13 cellular contexts compared by ENCODE assay signal in the genomic region with DNA sequence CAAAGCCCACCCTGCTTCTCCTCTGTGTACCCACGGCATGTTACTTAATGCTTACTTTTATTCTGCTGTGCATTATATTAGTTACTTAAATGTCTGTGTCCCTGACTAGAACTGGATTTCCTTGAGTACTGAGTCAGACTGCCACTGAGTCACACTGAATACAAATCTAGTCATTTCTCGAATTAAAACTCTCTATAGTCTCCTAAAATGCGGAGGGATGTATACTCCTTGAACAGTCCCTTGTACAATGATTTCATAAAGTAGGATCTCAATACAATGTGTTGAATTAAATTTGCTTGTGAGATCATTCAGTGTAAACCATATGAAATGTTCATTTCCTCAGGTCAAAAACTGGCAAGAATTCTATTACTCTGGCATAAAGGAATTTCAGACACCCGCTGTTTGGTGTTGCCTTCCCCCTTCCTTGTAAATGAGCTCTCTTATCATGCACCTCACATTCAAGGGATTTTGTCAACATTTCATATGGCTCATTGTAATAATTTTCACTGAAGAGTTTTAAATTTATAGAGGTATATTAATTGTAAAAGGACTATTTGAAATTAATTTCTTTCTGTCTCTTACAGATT. TPM values are rescaled to one million over a fixed set of nuclear protein-coding genes. Genes with fewer than 3 reads are reported as not detected.
DNase-seq lines count a peak whose midpoint lies in the region; ATAC-seq and TF ChIP-seq lines count a peak whose summit lies in the region.
"Had no signal": no experiment of that assay in that cellular context is flagged by ENCODE, and none has a peak within 500 bp of the region (broad histone marks: within the 10 kb centered on the region; RNA-seq: fewer than 3 reads in every experiment).

No MANE protein-coding gene starts in this region.

- peak overlapping the region; percentile 30 for H3K27ac ChIP-seq in mesodermal cell (ENCODE audit: low read depth, low read length, severe bottlenecking)
- H3K27ac ChIP-seq: testis had no signal

- H3K4me3 ChIP-seq in astrocyte of the spinal cord (ENCODE audit: low read depth, low read length) = no peak overlapping the region
- no peak overlapping the region for H3K4me3 ChIP-seq in mesodermal cell (ENCODE audit: extremely low read depth, insufficient read depth, low read length, poor library complexity, severe bottlenecking)
- H3K4me3 ChIP-seq: testis had no signal

- TF ChIP-seq CTCF in astrocyte of the spinal cord (IDR thresholded peaks at IDR 0.05; ENCODE audit: low read depth, low read length) = no peak

- WGBS in mesodermal cell (ENCODE audit: insufficient coverage in 2 of 2), 2 experiments = 55% methylated on average over 2 of the region's 4 CpGs; no CpG with 5 or more reads in 1 of the 2 experiments

- H3K9me3 ChIP-seq in mesodermal cell (ENCODE audit: control insufficient read depth, low read length) = no peaks in the 10 kb centered on the region
- H3K9me3 ChIP-seq: testis had no signal

- in situ Hi-C loops in astrocyte of the spinal cord (cut with HindIII; ENCODE audit: low sequenced_read_pairs) = no loop called here

- H3K4me1 ChIP-seq in mesodermal cell (ENCODE audit: control insufficient read depth, insufficient read depth, low read length, poor library complexity, severe bottlenecking) = peaks cover 12% of the 10 kb centered on the region
- H3K4me1 ChIP-seq: testis had no signal

- peak; percentile 51 to 69 for ATAC-seq in activated CD4-positive, CD25-positive, alpha-beta regulatory T cell treated with anti-CD3 and anti-CD28 coated beads, Interleukin-2, amount 50 U/mL, for 24 hours
- ATAC-seq in HG03196 (IDR thresholded peaks at IDR 0.05; ENCODE audit: unreplicated experiment) = no peak

- DNase-seq in activated CD4-positive, CD25-positive, alpha-beta regulatory T cell (lab: John Stamatoyannopoulos, UW) = no peak
- DNase-seq in HPDE6-E6E7 (ENCODE audit: extremely low spot score) = peak; percentile 20
- peak; percentile 62 for DNase-seq in astrocyte of the spinal cord (ENCODE audit: low read depth, low spot score)
- DNase-seq in CD1c-positive myeloid dendritic cell (ENCODE audit: extremely low spot score) = no peak
- DNase-seq in SK-N-DZ (ENCODE audit: low spot score) = no peak
- DNase-seq: activated CD4-positive, alpha-beta T cell treated with anti-CD3 and anti-CD28 coated beads for 48 hours; activated naive CD4-positive, alpha-beta T cell; NCI-H1092; NCI-H524; testis had no signal

- H3K36me3 ChIP-seq in mesodermal cell (ENCODE audit: control insufficient read depth, insufficient read depth, low read length) = no peaks in the 10 kb centered on the region

RNA-seq across cellular contexts. Expression of a gene that starts 17.4 kb away (rescaled TPM):
- polyA plus RNA-seq in mesodermal cell (2013, experiment 1 of 2) = 1.6 TPM
- polyA plus RNA-seq in mesodermal cell (2013, experiment 2 of 2) = 2.0 TPM
- polyA plus RNA-seq in SK-N-DZ (2014; cell fraction: cytosol; rRNA removed) = 0.70 and 1.1 TPM in 2 replicates
- 0.34 and 0.73 TPM in 2 replicates for polyA plus RNA-seq in SK-N-DZ (2014; cell fraction: nucleus; rRNA removed)

Comparison
In these comparisons a context has a peak if more than half of its experiments do, and no peak if none do; other contexts are left out.
1. DNase-seq: peak in HPDE6-E6E7 (single experiment) and astrocyte of the spinal cord (single experiment); none in activated CD4-positive, CD25-positive, alpha-beta regulatory T cell (0 of 4), CD1c-positive myeloid dendritic cell (single experiment) and SK-N-DZ (single experiment).